Comparison of ENCODE assay signal across 1 cellular context in the genomic region with DNA sequence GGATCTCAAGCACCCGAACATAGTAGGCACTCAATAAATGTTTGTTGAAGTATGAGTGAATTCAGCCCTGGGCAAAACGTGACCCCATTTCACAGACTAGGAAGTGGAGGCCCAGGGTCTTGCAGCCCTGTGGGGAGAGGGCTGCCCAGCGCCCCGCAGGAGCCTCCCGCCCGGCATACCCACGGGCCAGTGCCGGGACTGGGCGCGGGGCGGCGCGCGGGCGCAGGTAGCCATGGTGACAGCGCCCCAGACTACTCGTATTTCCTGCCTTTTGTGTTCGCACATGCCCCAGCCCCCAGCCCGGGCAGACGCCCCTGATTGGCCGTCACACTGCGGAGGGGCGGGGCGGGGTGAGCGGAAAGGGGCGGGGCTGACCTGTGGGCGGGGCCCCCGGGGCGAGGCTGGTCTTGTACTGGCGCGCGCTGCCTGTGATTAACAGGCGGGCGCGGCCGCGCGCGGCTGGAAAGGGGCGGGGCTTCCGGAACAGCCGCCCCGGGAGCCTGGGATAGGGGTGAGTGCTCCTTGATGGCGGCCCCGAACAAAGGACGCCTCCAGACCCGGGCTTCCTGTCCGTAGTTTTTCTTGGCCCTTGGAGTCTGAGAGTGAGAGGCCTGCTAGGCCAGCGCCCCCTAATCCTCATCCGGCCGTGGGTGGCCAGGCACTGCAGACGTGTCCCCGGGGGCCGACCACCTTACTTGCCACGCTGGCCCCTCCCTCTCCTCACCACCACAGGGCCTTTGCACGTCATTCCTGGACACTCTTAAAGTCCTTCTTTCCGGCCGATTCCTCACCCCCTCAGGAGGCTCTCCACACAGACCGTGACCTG.
TF ChIP-seq lines count a peak whose summit lies in the region.

No MANE protein-coding gene starts in this region.

TF ChIP-seq in HepG2, 621 proteins besides CTCF, POLR2A, EP300 and RAD21 (continued from another document and continues in another):
- TF ChIP-seq, protein P1, sequence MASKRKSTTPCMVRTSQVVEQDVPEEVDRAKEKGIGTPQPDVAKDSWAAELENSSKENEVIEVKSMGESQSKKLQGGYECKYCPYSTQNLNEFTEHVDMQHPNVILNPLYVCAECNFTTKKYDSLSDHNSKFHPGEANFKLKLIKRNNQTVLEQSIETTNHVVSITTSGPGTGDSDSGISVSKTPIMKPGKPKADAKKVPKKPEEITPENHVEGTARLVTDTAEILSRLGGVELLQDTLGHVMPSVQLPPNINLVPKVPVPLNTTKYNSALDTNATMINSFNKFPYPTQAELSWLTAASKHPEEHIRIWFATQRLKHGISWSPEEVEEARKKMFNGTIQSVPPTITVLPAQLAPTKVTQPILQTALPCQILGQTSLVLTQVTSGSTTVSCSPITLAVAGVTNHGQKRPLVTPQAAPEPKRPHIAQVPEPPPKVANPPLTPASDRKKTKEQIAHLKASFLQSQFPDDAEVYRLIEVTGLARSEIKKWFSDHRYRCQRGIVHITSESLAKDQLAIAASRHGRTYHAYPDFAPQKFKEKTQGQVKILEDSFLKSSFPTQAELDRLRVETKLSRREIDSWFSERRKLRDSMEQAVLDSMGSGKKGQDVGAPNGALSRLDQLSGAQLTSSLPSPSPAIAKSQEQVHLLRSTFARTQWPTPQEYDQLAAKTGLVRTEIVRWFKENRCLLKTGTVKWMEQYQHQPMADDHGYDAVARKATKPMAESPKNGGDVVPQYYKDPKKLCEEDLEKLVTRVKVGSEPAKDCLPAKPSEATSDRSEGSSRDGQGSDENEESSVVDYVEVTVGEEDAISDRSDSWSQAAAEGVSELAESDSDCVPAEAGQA (IDR thresholded peaks at IDR 0.05; ENCODE audit: low read depth) = no peak
- TF ChIP-seq, protein P1 (CRISPR knock-in tag; IDR thresholded peaks at IDR 0.05; ENCODE audit: borderline replicate concordance) = no peak
- TF ChIP-seq GABPA (IDR thresholded peaks at IDR 0.05; ENCODE audit: low read depth, low read length) (peak; percentile 34; the same call in 1 of the 2 replicates), GABPA (CRISPR knock-in tag; IDR thresholded peaks at IDR 0.05; ENCODE audit: low read depth) (peak; percentile 52), FOXP1 (IDR thresholded peaks at IDR 0.05) (no peak), FOXP1 (CRISPR knock-in tag; IDR thresholded peaks at IDR 0.05) (no peak), SMC3 (IDR thresholded peaks at IDR 0.05; ENCODE audit: low read length) (peak; percentile 5; the same call in 1 of the 2 replicates), KMT2A (CRISPR knock-in tag; IDR thresholded peaks at IDR 0.05) (no peak), FOXC1 (CRISPR knock-in tag; IDR thresholded peaks at IDR 0.05; ENCODE audit: borderline replicate concordance) (no peak), ZMAT3 (CRISPR knock-in tag; conservative IDR thresholded peaks at IDR 0.05) (no peak), ZNF543 (CRISPR knock-in tag; IDR thresholded peaks at IDR 0.05) (peak; percentile 80; the same call in 1 of the 2 replicates), MEIS1 (CRISPR knock-in tag; IDR thresholded peaks at IDR 0.05; ENCODE audit: borderline replicate concordance) (no peak), HNF4A (CRISPR knock-in tag; IDR thresholded peaks at IDR 0.05) (no peak), SRF (IDR thresholded peaks at IDR 0.05; ENCODE audit: low read depth, low read length) (0 out of 2 replicates have a peak, but pooled peaks have one; percentile 7), CHD2 (IDR thresholded peaks at IDR 0.05; ENCODE audit: low read depth, low read length) (no peak), NFYC (CRISPR knock-in tag; IDR thresholded peaks at IDR 0.05) (peak; percentile 79), ZNF768 (CRISPR knock-in tag; IDR thresholded peaks at IDR 0.05) (no peak; the same call in 1 of the 2 replicates), ZNF616 (CRISPR knock-in tag; IDR thresholded peaks at IDR 0.05; ENCODE audit: low read depth) (no peak), GABPB1 (CRISPR knock-in tag; IDR thresholded peaks at IDR 0.05) (peak; percentile 79), SPEN (CRISPR knock-in tag; IDR thresholded peaks at IDR 0.05; ENCODE audit: low read depth) (0 out of 2 replicates have a peak, but pooled peaks have one; percentile 15), MYC (CRISPR knock-in tag; IDR thresholded peaks at IDR 0.05; ENCODE audit: borderline replicate concordance) (0 out of 2 replicates have a peak, but pooled peaks have one; percentile 36), RBFOX2 (IDR thresholded peaks at IDR 0.05; ENCODE audit: low read depth, low read length) (peak; percentile 52; the same call in 1 of the 2 replicates), RELA (CRISPR knock-in tag; IDR thresholded peaks at IDR 0.05) (no peak), MTA1 (CRISPR knock-in tag; IDR thresholded peaks at IDR 0.05; ENCODE audit: borderline replicate concordance) (0 out of 2 replicates have a peak, but pooled peaks have one; percentile 10), ZNF326 (CRISPR knock-in tag; IDR thresholded peaks at IDR 0.05; ENCODE audit: borderline replicate concordance) (no peak), ZSCAN30 (CRISPR knock-in tag; IDR thresholded peaks at IDR 0.05) (no peak), STAG1 (CRISPR knock-in tag; IDR thresholded peaks at IDR 0.05) (peak; percentile 54), NCOR1 (IDR thresholded peaks at IDR 0.05; ENCODE audit: borderline replicate concordance, low read length) (peak; percentile 44; the same call in 1 of the 2 replicates), SYNCRIP (IDR thresholded peaks at IDR 0.05; ENCODE audit: insufficient read depth, low read depth, low read length) (no peak)
- TF ChIP-seq, protein P2, sequence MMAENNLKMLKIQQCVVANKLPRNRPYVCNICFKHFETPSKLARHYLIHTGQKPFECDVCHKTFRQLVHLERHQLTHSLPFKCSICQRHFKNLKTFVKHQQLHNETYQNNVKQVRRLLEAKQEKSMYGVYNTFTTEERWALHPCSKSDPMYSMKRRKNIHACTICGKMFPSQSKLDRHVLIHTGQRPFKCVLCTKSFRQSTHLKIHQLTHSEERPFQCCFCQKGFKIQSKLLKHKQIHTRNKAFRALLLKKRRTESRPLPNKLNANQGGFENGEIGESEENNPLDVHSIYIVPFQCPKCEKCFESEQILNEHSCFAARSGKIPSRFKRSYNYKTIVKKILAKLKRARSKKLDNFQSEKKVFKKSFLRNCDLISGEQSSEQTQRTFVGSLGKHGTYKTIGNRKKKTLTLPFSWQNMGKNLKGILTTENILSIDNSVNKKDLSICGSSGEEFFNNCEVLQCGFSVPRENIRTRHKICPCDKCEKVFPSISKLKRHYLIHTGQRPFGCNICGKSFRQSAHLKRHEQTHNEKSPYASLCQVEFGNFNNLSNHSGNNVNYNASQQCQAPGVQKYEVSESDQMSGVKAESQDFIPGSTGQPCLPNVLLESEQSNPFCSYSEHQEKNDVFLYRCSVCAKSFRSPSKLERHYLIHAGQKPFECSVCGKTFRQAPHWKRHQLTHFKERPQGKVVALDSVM (CRISPR knock-in tag; IDR thresholded peaks at IDR 0.05) = no peak
- TF ChIP-seq, protein P3, sequence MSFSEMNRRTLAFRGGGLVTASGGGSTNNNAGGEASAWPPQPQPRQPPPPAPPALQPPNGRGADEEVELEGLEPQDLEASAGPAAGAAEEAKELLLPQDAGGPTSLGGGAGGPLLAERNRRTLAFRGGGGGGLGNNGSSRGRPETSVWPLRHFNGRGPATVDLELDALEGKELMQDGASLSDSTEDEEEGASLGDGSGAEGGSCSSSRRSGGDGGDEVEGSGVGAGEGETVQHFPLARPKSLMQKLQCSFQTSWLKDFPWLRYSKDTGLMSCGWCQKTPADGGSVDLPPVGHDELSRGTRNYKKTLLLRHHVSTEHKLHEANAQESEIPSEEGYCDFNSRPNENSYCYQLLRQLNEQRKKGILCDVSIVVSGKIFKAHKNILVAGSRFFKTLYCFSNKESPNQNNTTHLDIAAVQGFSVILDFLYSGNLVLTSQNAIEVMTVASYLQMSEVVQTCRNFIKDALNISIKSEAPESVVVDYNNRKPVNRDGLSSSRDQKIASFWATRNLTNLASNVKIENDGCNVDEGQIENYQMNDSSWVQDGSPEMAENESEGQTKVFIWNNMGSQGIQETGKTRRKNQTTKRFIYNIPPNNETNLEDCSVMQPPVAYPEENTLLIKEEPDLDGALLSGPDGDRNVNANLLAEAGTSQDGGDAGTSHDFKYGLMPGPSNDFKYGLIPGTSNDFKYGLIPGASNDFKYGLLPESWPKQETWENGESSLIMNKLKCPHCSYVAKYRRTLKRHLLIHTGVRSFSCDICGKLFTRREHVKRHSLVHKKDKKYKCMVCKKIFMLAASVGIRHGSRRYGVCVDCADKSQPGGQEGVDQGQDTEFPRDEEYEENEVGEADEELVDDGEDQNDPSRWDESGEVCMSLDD (CRISPR knock-in tag; IDR thresholded peaks at IDR 0.05; ENCODE audit: borderline replicate concordance) = 0 out of 2 replicates have a peak, but pooled peaks have one; percentile 40
- TF ChIP-seq, protein P4, sequence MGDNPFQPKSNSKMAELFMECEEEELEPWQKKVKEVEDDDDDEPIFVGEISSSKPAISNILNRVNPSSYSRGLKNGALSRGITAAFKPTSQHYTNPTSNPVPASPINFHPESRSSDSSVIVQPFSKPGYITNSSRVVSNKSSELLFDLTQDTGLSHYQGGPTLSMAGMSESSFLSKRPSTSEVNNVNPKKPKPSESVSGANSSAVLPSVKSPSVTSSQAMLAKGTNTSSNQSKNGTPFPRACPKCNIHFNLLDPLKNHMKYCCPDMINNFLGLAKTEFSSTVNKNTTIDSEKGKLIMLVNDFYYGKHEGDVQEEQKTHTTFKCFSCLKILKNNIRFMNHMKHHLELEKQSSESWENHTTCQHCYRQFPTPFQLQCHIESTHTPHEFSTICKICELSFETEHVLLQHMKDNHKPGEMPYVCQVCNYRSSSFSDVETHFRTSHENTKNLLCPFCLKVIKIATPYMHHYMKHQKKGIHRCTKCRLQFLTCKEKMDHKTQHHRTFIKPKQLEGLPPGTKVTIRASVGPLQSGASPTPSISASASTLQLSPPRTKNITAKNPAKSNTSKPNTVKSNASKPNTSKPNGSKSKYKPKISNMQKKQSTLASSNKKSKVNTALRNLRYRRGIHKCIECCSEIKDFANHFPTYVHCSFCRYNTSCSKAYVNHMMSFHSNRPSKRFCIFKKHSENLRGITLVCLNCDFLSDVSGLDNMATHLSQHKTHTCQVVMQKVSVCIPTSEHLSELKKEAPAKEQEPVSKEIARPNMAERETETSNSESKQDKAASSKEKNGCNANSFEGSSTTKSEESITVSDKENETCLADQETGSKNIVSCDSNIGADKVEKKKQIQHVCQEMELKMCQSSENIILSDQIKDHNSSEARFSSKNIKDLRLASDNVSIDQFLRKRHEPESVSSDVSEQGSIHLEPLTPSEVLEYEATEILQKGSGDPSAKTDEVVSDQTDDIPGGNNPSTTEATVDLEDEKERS (CRISPR knock-in tag; IDR thresholded peaks at IDR 0.05) = 0 out of 2 replicates have a peak, but pooled peaks have one; percentile 29
- TF ChIP-seq, protein P5, sequence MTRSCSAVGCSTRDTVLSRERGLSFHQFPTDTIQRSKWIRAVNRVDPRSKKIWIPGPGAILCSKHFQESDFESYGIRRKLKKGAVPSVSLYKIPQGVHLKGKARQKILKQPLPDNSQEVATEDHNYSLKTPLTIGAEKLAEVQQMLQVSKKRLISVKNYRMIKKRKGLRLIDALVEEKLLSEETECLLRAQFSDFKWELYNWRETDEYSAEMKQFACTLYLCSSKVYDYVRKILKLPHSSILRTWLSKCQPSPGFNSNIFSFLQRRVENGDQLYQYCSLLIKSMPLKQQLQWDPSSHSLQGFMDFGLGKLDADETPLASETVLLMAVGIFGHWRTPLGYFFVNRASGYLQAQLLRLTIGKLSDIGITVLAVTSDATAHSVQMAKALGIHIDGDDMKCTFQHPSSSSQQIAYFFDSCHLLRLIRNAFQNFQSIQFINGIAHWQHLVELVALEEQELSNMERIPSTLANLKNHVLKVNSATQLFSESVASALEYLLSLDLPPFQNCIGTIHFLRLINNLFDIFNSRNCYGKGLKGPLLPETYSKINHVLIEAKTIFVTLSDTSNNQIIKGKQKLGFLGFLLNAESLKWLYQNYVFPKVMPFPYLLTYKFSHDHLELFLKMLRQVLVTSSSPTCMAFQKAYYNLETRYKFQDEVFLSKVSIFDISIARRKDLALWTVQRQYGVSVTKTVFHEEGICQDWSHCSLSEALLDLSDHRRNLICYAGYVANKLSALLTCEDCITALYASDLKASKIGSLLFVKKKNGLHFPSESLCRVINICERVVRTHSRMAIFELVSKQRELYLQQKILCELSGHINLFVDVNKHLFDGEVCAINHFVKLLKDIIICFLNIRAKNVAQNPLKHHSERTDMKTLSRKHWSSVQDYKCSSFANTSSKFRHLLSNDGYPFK (CRISPR knock-in tag; IDR thresholded peaks at IDR 0.05; ENCODE audit: borderline replicate concordance) = peak; percentile 73; the same call in 1 of the 2 replicates
- TF ChIP-seq, protein P6, sequence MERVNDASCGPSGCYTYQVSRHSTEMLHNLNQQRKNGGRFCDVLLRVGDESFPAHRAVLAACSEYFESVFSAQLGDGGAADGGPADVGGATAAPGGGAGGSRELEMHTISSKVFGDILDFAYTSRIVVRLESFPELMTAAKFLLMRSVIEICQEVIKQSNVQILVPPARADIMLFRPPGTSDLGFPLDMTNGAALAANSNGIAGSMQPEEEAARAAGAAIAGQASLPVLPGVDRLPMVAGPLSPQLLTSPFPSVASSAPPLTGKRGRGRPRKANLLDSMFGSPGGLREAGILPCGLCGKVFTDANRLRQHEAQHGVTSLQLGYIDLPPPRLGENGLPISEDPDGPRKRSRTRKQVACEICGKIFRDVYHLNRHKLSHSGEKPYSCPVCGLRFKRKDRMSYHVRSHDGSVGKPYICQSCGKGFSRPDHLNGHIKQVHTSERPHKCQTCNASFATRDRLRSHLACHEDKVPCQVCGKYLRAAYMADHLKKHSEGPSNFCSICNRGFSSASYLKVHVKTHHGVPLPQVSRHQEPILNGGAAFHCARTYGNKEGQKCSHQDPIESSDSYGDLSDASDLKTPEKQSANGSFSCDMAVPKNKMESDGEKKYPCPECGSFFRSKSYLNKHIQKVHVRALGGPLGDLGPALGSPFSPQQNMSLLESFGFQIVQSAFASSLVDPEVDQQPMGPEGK (CRISPR knock-in tag; IDR thresholded peaks at IDR 0.05) = peak; percentile 49; the same call in 1 of the 2 replicates
